In genomic region chr6:5851261-5851757, GRCh38 we compare ENCODE assay signal across 8 cellular contexts.
DNase-seq lines count a peak whose midpoint lies in the region; ATAC-seq and TF ChIP-seq lines count a peak whose summit lies in the region.

No MANE protein-coding gene starts in this region.

- intact Hi-C loops in sciatic nerve (cut with DNase I) = no loop called here
- intact Hi-C loops in aorta (cut with DNase I) = no loop called here

- H3K36me3 ChIP-seq in Peyer's patch (no peaks in the 10 kb centered on the region), aorta (ENCODE audit: control insufficient read depth in 1 of 2, insufficient read depth in 2 of 2, low read length in 1 of 2) (no peaks in the 10 kb centered on the region)

- H3K27me3 ChIP-seq in Peyer's patch (no peaks in the 10 kb centered on the region), aorta (ENCODE audit: control insufficient read depth in 1 of 2, insufficient read depth in 2 of 2, low read length in 1 of 2) (no peaks in the 10 kb centered on the region)

- TF ChIP-seq POLR2A in Peyer's patch (IDR thresholded peaks at IDR 0.05) = no peak

- H3K4me1 ChIP-seq in Peyer's patch (peaks cover 0 to 3% (median 0%) of the 10 kb centered on the region in 4 donors), aorta (ENCODE audit: control insufficient read depth in 1 of 2, insufficient read depth in 2 of 2, low read length in 2 of 2) (no peaks in the 10 kb centered on the region)

- 0 to 2% methylated on average over 27 to 34 of the region's 34 CpGs for WGBS in aorta, 2 donors

- peak; percentile 27 for DNase-seq in AG10803 (ENCODE audit: low read depth)
- peak; percentile 66 to 80 (median 76) for DNase-seq in Peyer's patch
- peak; percentile 41 for DNase-seq in activated naive CD8-positive, alpha-beta T cell treated with anti-CD3 and anti-CD28 coated beads, Interleukin-2, amount 50 U/mL, for 16 hours (ENCODE audit: low read depth, low spot score)
- DNase-seq in hypothalamus (lab: John Stamatoyannopoulos, UW) = peak in 43 of 51 donors; percentile 18 to 81 (median 59)
- peak; percentile 71 for DNase-seq in sciatic nerve (ENCODE audit: low spot score)
- peak; percentile 60 to 82 for DNase-seq in aorta

- peak; percentile 62 for ATAC-seq in GM21786 (IDR thresholded peaks at IDR 0.05; ENCODE audit: unreplicated experiment)
- peak; percentile 79 for ATAC-seq in sciatic nerve
- ATAC-seq in aorta (ENCODE audit: low FRiP score) = peak; percentile 64
- ATAC-seq in HG03097 (IDR thresholded peaks at IDR 0.05; ENCODE audit: low FRiP score, unreplicated experiment) = no peak

- H3K9me3 ChIP-seq in Peyer's patch = no peaks in the 10 kb centered on the region
- peaks cover 11% of the 10 kb centered on the region for H3K9me3 ChIP-seq in aorta (ENCODE audit: control insufficient read depth, low read length)

- H3K27ac ChIP-seq in Peyer's patch (peak overlapping the region in 1 of 4 donors; percentile 49), aorta (ENCODE audit: low read depth in 1 of 2, low read length in 2 of 2) (no peak overlapping the region)

- H3K4me3 ChIP-seq in AG10803 (ENCODE audit: low read length) = peak overlapping the region; percentile 43
- H3K4me3 ChIP-seq in Peyer's patch = peak overlapping the region; percentile 33 to 51 (median 44)
- H3K4me3 ChIP-seq in aorta (ENCODE audit: low read length in 2 of 2) = no peak overlapping the region

- TF ChIP-seq CTCF in AG10803 (conservative IDR thresholded peaks at IDR 0.05; ENCODE audit: low read length) = no peak
- no peak for TF ChIP-seq CTCF in Peyer's patch (IDR thresholded peaks at IDR 0.05)

Comparison
In these comparisons a context has a peak if more than half of its experiments do, and no peak if none do; other contexts are left out.
1. H3K4me3 ChIP-seq: peak in AG10803 (single experiment) and Peyer's patch (4 of 4); none in aorta (0 of 2).
2. Peak in every context shown above with its lines, with median percentiles within 50 percentile points of each other: DNase-seq.